8 cellular contexts compared by ENCODE assay signal in the genomic region with DNA sequence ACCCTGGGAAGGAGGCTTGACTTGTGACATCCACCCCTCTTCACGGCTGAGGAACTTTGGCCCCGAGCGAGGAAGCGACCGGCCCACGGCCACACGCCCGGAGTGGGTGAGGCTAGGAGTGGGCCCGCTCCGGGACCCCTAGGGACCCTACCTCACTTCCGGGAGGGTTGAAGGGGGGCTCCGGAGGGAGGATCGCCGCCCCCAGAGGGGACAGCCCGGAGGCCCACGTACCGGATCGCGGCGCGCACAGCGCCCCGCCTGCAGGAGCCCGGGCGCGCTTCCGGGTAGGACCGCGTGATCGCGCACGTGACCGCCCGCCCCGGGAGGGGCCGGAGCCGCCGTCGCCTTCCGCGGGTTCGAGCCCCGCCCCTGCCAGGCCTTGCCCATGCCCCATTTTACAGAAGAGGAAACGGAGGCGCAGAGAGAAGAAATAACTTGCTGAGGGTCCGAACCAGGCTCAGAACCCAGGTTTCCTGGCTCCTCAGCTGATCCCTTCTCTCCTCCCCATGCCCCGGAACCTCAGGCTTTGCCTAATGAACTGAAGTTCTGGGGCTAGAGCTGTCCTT. TPM values are rescaled to one million over a fixed set of nuclear protein-coding genes. Genes with fewer than 3 reads are reported as not detected.
DNase-seq lines count a peak whose midpoint lies in the region; ATAC-seq and TF ChIP-seq lines count a peak whose summit lies in the region.

TSS of gene HPS1 (minus strand) at position 280 of the 566 bp plus-strand sequence. CDS start 3,695 bp downstream, outside the sequence.

- no peaks in the 10 kb centered on the region for H3K9me3 ChIP-seq in osteoblast (ENCODE audit: low read depth, low read length)

- H3K4me3 Mint-ChIP-seq in activated naive CD4-positive, alpha-beta T cell treated with anti-CD3 and anti-CD28 coated beads for 36 hours = peak within 1 kb of the TSS; percentile 88

- DNase-seq in Caki2 (ENCODE audit: low read depth) (peak; percentile 62), HK-2 (ENCODE audit: unreplicated experiment) (peak; percentile 82), SHP77 treated with DMSO at 0.1 percent for 48 hours (lab: John Stamatoyannopoulos, UW) (peak; percentile 29), globus pallidus (ENCODE audit: low spot score) (peak; percentile 66), osteoblast (ENCODE audit: insufficient read length, low spot score, missing footprints) (peak; percentile 95)
- DNase-seq in activated naive CD4-positive, alpha-beta T cell treated with anti-CD3 and anti-CD28 coated beads for 36 hours = peak; percentile 86

- H3K4me2 ChIP-seq in osteoblast (ENCODE audit: insufficient read depth, low read length) = peak within 1 kb of the TSS; percentile 98

- CTCF ChIA-PET in activated naive CD4-positive, alpha-beta T cell treated with anti-CD3 and anti-CD28 coated beads for 36 hours (lab: Charles Lee) = interaction anchor here (0.6 kb wide), 1 partner anchor 21 kb away, joined by 3 read pairs; no protein-coding TSS in a partner anchor

- TF ChIP-seq CTCF in osteoblast (IDR thresholded peaks at IDR 0.05; ENCODE audit: extremely low read depth, low read depth, low read length) = no peak

- peaks cover 17% of the 10 kb centered on the region for H3K4me1 ChIP-seq in osteoblast (ENCODE audit: insufficient read depth, low read length)

- intact Hi-C loops in activated naive CD4-positive, alpha-beta T cell treated with anti-CD3 and anti-CD28 coated beads for 36 hours (cut with micrococcal nuclease) = loop anchor here (1.0 to 10.0 kb wide), 4 partner anchors 42 to 1286 kb away; partner anchors contain the start of genes COX15, CUTC and R3HCC1L

- ATAC-seq in GM19463 (IDR thresholded peaks at IDR 0.05; ENCODE audit: unreplicated experiment) = peak; percentile 89

- peak within 1 kb of the TSS; percentile 86 for H3K27ac ChIP-seq in osteoblast (ENCODE audit: low read depth, low read length)
- H3K27ac ChIP-seq in temporal lobe (ENCODE audit: low read depth, low read length) = peak within 1 kb of the TSS; percentile 89

- peaks cover 31% of the 10 kb centered on the region for H3K36me3 ChIP-seq in osteoblast (ENCODE audit: insufficient read depth, low read length)

- H3K79me2 ChIP-seq in osteoblast (ENCODE audit: insufficient read depth, low read length) = peaks cover 39% of the 10 kb centered on the region

- peaks cover 40% of the 10 kb centered on the region for H3K4me1 Mint-ChIP-seq in activated naive CD4-positive, alpha-beta T cell treated with anti-CD3 and anti-CD28 coated beads for 36 hours (ENCODE audit: low read depth)

- H2AFZ ChIP-seq in osteoblast (ENCODE audit: low read length) = peak within 1 kb of the TSS; percentile 100

- H3K36me3 Mint-ChIP-seq in activated naive CD4-positive, alpha-beta T cell treated with anti-CD3 and anti-CD28 coated beads for 36 hours (ENCODE audit: low read depth) = peaks cover 24% of the 10 kb centered on the region

- peak within 1 kb of the TSS; percentile 84 for H3K27ac Mint-ChIP-seq in activated naive CD4-positive, alpha-beta T cell treated with anti-CD3 and anti-CD28 coated beads for 36 hours

- peaks cover 3% of the 10 kb centered on the region for H3K27me3 Mint-ChIP-seq in activated naive CD4-positive, alpha-beta T cell treated with anti-CD3 and anti-CD28 coated beads for 36 hours (ENCODE audit: low read depth)

- H3K4me3 ChIP-seq in osteoblast (ENCODE audit: insufficient read depth, low read length) = peak within 1 kb of the TSS; percentile 89

- in situ Hi-C loops in Caki2 (cut with HindIII; ENCODE audit: low pct_unique_long_range_greater_than_20kb, low sequenced_read_pairs) = no loop called here

- H3K9me3 Mint-ChIP-seq in activated naive CD4-positive, alpha-beta T cell treated with anti-CD3 and anti-CD28 coated beads for 36 hours = no peaks in the 10 kb centered on the region

- H3K27me3 ChIP-seq in osteoblast (ENCODE audit: insufficient read depth, low read length) = peaks cover 12% of the 10 kb centered on the region

- peaks cover 9% of the 10 kb centered on the region for H4K20me1 ChIP-seq in osteoblast (ENCODE audit: insufficient read depth, low read length)

RNA-seq across cellular contexts. Expression of gene HPS1, which starts in this region (rescaled TPM):
- 27.0 and 31.1 TPM in 2 replicates for total RNA-seq in Caki2 (2014; rRNA removed; shearing (Covaris generic); ENCODE audit: low replicate concordance)
- 10 to 100 TPM; 28.1 to 31.0 TPM for total RNA-seq in activated naive CD4-positive, alpha-beta T cell treated with anti-CD3 and anti-CD28 coated beads for 36 hours
- total RNA-seq in osteoblast (52.1 and 61.9 TPM in 2 replicates), temporal lobe (7.9 TPM)

Comparison
In these comparisons a context has a peak if more than half of its experiments do, and no peak if none do; other contexts are left out.
1. Peak in every context shown above with its lines: DNase-seq, ATAC-seq, H3K4me3 ChIP-seq and H3K27ac ChIP-seq.
2. DNase-seq: peak in every context shown above with its lines; median percentile 95 in osteoblast; 86 in activated naive CD4-positive, alpha-beta T cell treated with anti-CD3 and anti-CD28 coated beads for 36 hours; 82 in HK-2; 66 in globus pallidus; 62 in Caki2; 29 in SHP77 treated with DMSO at 0.1 percent for 48 hours.